ENCODE assay signal across 1 cellular context in the genomic region with DNA sequence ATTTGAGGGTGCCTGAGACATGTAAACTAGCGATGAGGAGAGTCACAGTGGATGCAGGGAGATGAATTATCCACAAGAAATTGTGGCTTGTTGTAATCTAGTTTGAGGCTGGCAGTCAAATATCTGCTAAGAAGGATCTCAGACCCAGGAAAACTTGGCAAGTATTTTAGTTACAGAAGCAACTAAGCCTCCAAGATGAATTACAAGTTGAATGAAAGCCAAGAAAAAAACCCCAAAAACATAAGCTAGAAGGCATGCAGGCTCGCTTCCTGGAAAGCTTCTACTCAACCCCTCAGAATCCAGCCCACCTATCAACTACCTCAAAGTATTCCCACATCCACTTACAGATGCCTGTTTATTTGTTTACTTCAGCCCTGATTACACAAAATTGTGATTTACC.
TF ChIP-seq lines count a peak whose summit lies in the region.

No MANE protein-coding gene starts in this region.

TF ChIP-seq in H1, 55 proteins besides CTCF, POLR2A, EP300 and RAD21:
- TF ChIP-seq SP1 (IDR thresholded peaks at IDR 0.05; ENCODE audit: low read depth, low read length) (no peak), TEAD4 (IDR thresholded peaks at IDR 0.05; ENCODE audit: low read depth, low read length) (no peak), SIN3A (conservative IDR thresholded peaks at IDR 0.05 in 1 of 2, IDR thresholded peaks at IDR 0.05 in 1 of 2; ENCODE audit: low read depth in 1 of 2, low read length in 2 of 2) (no peak), BACH1 (IDR thresholded peaks at IDR 0.05; ENCODE audit: low read length) (no peak), JUND (IDR thresholded peaks at IDR 0.05; ENCODE audit: low read length) (no peak), GTF2F1 (IDR thresholded peaks at IDR 0.05; ENCODE audit: borderline replicate concordance, low read depth, low read length) (no peak), CBX8 (IDR thresholded peaks at IDR 0.05; ENCODE audit: borderline replicate concordance, low read depth, low read length) (no peak), CEBPB (IDR thresholded peaks at IDR 0.05; ENCODE audit: low read depth, low read length) (no peak), MAX (IDR thresholded peaks at IDR 0.05) (no peak), EGR1 (IDR thresholded peaks at IDR 0.05; ENCODE audit: borderline replicate concordance, low read depth, low read length) (no peak), BRCA1 (IDR thresholded peaks at IDR 0.05; ENCODE audit: low read depth, low read length) (no peak), CHD1 (IDR thresholded peaks at IDR 0.05; ENCODE audit: low read depth, low read length) (no peak), MAFK (IDR thresholded peaks at IDR 0.05; ENCODE audit: low read depth, low read length) (no peak), ASH2L (IDR thresholded peaks at IDR 0.05; ENCODE audit: low read length) (no peak), TCF12 (IDR thresholded peaks at IDR 0.05; ENCODE audit: low read depth, low read length) (no peak), HDAC6 (IDR thresholded peaks at IDR 0.05; ENCODE audit: low read depth, low read length) (no peak), CBX5 (IDR thresholded peaks at IDR 0.05; ENCODE audit: low read depth, low read length) (no peak)
- TF ChIP-seq, protein P1, sequence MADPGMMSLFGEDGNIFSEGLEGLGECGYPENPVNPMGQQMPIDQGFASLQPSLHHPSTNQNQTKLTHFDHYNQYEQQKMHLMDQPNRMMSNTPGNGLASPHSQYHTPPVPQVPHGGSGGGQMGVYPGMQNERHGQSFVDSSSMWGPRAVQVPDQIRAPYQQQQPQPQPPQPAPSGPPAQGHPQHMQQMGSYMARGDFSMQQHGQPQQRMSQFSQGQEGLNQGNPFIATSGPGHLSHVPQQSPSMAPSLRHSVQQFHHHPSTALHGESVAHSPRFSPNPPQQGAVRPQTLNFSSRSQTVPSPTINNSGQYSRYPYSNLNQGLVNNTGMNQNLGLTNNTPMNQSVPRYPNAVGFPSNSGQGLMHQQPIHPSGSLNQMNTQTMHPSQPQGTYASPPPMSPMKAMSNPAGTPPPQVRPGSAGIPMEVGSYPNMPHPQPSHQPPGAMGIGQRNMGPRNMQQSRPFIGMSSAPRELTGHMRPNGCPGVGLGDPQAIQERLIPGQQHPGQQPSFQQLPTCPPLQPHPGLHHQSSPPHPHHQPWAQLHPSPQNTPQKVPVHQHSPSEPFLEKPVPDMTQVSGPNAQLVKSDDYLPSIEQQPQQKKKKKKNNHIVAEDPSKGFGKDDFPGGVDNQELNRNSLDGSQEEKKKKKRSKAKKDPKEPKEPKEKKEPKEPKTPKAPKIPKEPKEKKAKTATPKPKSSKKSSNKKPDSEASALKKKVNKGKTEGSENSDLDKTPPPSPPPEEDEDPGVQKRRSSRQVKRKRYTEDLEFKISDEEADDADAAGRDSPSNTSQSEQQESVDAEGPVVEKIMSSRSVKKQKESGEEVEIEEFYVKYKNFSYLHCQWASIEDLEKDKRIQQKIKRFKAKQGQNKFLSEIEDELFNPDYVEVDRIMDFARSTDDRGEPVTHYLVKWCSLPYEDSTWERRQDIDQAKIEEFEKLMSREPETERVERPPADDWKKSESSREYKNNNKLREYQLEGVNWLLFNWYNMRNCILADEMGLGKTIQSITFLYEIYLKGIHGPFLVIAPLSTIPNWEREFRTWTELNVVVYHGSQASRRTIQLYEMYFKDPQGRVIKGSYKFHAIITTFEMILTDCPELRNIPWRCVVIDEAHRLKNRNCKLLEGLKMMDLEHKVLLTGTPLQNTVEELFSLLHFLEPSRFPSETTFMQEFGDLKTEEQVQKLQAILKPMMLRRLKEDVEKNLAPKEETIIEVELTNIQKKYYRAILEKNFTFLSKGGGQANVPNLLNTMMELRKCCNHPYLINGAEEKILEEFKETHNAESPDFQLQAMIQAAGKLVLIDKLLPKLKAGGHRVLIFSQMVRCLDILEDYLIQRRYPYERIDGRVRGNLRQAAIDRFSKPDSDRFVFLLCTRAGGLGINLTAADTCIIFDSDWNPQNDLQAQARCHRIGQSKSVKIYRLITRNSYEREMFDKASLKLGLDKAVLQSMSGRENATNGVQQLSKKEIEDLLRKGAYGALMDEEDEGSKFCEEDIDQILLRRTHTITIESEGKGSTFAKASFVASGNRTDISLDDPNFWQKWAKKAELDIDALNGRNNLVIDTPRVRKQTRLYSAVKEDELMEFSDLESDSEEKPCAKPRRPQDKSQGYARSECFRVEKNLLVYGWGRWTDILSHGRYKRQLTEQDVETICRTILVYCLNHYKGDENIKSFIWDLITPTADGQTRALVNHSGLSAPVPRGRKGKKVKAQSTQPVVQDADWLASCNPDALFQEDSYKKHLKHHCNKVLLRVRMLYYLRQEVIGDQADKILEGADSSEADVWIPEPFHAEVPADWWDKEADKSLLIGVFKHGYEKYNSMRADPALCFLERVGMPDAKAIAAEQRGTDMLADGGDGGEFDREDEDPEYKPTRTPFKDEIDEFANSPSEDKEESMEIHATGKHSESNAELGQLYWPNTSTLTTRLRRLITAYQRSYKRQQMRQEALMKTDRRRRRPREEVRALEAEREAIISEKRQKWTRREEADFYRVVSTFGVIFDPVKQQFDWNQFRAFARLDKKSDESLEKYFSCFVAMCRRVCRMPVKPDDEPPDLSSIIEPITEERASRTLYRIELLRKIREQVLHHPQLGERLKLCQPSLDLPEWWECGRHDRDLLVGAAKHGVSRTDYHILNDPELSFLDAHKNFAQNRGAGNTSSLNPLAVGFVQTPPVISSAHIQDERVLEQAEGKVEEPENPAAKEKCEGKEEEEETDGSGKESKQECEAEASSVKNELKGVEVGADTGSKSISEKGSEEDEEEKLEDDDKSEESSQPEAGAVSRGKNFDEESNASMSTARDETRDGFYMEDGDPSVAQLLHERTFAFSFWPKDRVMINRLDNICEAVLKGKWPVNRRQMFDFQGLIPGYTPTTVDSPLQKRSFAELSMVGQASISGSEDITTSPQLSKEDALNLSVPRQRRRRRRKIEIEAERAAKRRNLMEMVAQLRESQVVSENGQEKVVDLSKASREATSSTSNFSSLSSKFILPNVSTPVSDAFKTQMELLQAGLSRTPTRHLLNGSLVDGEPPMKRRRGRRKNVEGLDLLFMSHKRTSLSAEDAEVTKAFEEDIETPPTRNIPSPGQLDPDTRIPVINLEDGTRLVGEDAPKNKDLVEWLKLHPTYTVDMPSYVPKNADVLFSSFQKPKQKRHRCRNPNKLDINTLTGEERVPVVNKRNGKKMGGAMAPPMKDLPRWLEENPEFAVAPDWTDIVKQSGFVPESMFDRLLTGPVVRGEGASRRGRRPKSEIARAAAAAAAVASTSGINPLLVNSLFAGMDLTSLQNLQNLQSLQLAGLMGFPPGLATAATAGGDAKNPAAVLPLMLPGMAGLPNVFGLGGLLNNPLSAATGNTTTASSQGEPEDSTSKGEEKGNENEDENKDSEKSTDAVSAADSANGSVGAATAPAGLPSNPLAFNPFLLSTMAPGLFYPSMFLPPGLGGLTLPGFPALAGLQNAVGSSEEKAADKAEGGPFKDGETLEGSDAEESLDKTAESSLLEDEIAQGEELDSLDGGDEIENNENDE (IDR thresholded peaks at IDR 0.05; ENCODE audit: insufficient replicate concordance, low read length): no peak
